28 cellular contexts compared by ENCODE assay signal in genomic region chr1:5658340-5659316, GRCh38.
A peak's percentile ranks its signal among the peaks of the same experiment; 100 is the strongest.
DNase-seq lines count a peak whose midpoint lies in the region; ATAC-seq and TF ChIP-seq lines count a peak whose summit lies in the region.
"Had no signal": no experiment of that assay in that cellular context is flagged by ENCODE, and none has a peak within 500 bp of the region (broad histone marks: within the 10 kb centered on the region; RNA-seq: fewer than 3 reads in every experiment).

No MANE protein-coding gene starts in this region.

- H3K27me3 ChIP-seq in colonic mucosa = no peaks in the 10 kb centered on the region
- H3K27me3 ChIP-seq: MG63, ovary, tibial nerve had no signal

- no peak overlapping the region for H3K4me3 ChIP-seq in colonic mucosa
- H3K4me3 ChIP-seq: gastrocnemius medialis, K562, MG63, ovary, smooth muscle cell, tibial nerve had no signal

- no peak for ATAC-seq in activated naive CD8-positive, alpha-beta T cell treated with anti-CD3 and anti-CD28 coated beads, Interleukin-2, amount 50 U/mL, for 24 hours
- ATAC-seq in HG03095 (IDR thresholded peaks at IDR 0.05; ENCODE audit: unreplicated experiment) = no peak
- ATAC-seq: CD8-positive, alpha-beta T cell; gastrocnemius medialis; K562 had no signal

- no peak overlapping the region for H3K9ac ChIP-seq in colonic mucosa (ENCODE audit: low read depth in 2 of 2, low read length in 2 of 2)

- peaks cover 2% of the 10 kb centered on the region for H3K27me3 Mint-ChIP-seq in activated naive CD8-positive, alpha-beta T cell treated with anti-CD3 and anti-CD28 coated beads, Interleukin-2, amount 50 U/mL, for 24 hours

- no peak overlapping the region for H3K27ac ChIP-seq in colonic mucosa
- H3K27ac ChIP-seq: gastrocnemius medialis, ovary, tibial nerve had no signal

- DNase-seq in COR-L47 (lab: John Stamatoyannopoulos, UW) (peak; percentile 36), NCI-H2029 (lab: John Stamatoyannopoulos, UW) (peak; percentile 80), colonic mucosa (peak; percentile 69), mesenteric fat pad (ENCODE audit: low spot score) (peak; percentile 81), glomerular visceral epithelial cell (ENCODE audit: extremely low spot score) (no peak)
- DNase-seq in stimulated activated naive CD4-positive, alpha-beta T cell treated with Interleukin-2 at 50 U/mL for 16 hours (lab: John Stamatoyannopoulos, UW) = no peak
- DNase-seq in activated naive CD8-positive, alpha-beta T cell treated with anti-CD3 and anti-CD28 coated beads, Interleukin-2, amount 50 U/mL, for 24 hours = no peak
- DNase-seq: activated CD4-positive, alpha-beta memory T cell treated with anti-CD3 and anti-CD28 coated beads for 36 hours; activated CD4-positive, CD25-positive, alpha-beta regulatory T cell treated with anti-CD3 and anti-CD28 coated beads, Interleukin-2, amount 50 U/mL, for 72 hours; activated CD8-positive, alpha-beta memory T cell treated with anti-CD3 and anti-CD28 coated beads, Interleukin-2, amount 50 U/mL, for 4 hours; caudate nucleus; gastrocnemius medialis; hypothalamus; islet precursor cell; MG63; NCI-H2107; NCI-H69; ovary; stimulated activated CD4-positive, alpha-beta T cell treated with anti-CD3 and anti-CD28 coated beads, Interleukin-1b, Interleukin-23, amount 100 ng/mL, for 48 hours had no signal

- no peaks in the 10 kb centered on the region for H3K4me1 Mint-ChIP-seq in activated naive CD8-positive, alpha-beta T cell treated with anti-CD3 and anti-CD28 coated beads, Interleukin-2, amount 50 U/mL, for 24 hours
- H3K4me1 Mint-ChIP-seq: B cell, nephron had no signal

- no peak for TF ChIP-seq CTCF in colonic mucosa (IDR thresholded peaks at IDR 0.05)

- no peaks in the 10 kb centered on the region for H3K4me1 ChIP-seq in colonic mucosa
- H3K4me1 ChIP-seq: gastrocnemius medialis, tibial nerve had no signal

- no peak overlapping the region for H3K4me3 Mint-ChIP-seq in activated naive CD8-positive, alpha-beta T cell treated with anti-CD3 and anti-CD28 coated beads, Interleukin-2, amount 50 U/mL, for 24 hours
- H3K4me3 Mint-ChIP-seq: activated CD4-positive, alpha-beta memory T cell treated with anti-CD3 and anti-CD28 coated beads for 36 hours; activated naive CD8-positive, alpha-beta T cell; B cell; CD8-positive, alpha-beta T cell; nephron; T-helper 1 cell treated with Interleukin-12 subunit alpha and Interleukin-12 subunit beta and Interleukin-4 antibody, amounts not matched to agents 30 μg/mL and 1 μg/mL, for 36 hours had no signal

- H3K9me3 Mint-ChIP-seq in activated naive CD8-positive, alpha-beta T cell treated with anti-CD3 and anti-CD28 coated beads, Interleukin-2, amount 50 U/mL, for 24 hours = peaks cover 4% of the 10 kb centered on the region
- H3K9me3 Mint-ChIP-seq: T-helper 1 cell treated with Interleukin-12 subunit alpha and Interleukin-12 subunit beta and Interleukin-4 antibody, amounts not matched to agents 30 μg/mL and 1 μg/mL, for 36 hours had no signal

- no peak overlapping the region for H3K27ac Mint-ChIP-seq in activated naive CD8-positive, alpha-beta T cell treated with anti-CD3 and anti-CD28 coated beads, Interleukin-2, amount 50 U/mL, for 24 hours
- H3K27ac Mint-ChIP-seq: activated CD4-positive, alpha-beta memory T cell treated with anti-CD3 and anti-CD28 coated beads for 36 hours; activated naive CD8-positive, alpha-beta T cell; B cell; CD8-positive, alpha-beta T cell; nephron; T-helper 1 cell treated with Interleukin-12 subunit alpha and Interleukin-12 subunit beta and Interleukin-4 antibody, amounts not matched to agents 30 μg/mL and 1 μg/mL, for 36 hours had no signal

- intact Hi-C loops in colonic mucosa (cut with DNase I) = no loop called here

- no peaks in the 10 kb centered on the region for H3K36me3 Mint-ChIP-seq in activated naive CD8-positive, alpha-beta T cell treated with anti-CD3 and anti-CD28 coated beads, Interleukin-2, amount 50 U/mL, for 24 hours (ENCODE audit: low read depth)
- H3K36me3 Mint-ChIP-seq: activated CD4-positive, alpha-beta memory T cell treated with anti-CD3 and anti-CD28 coated beads for 36 hours; activated naive CD8-positive, alpha-beta T cell; CD8-positive, alpha-beta T cell had no signal

- no peaks in the 10 kb centered on the region for H3K9me3 ChIP-seq in colonic mucosa
- H3K9me3 ChIP-seq: gastrocnemius medialis, MG63, ovary had no signal

- H3K36me3 ChIP-seq in colonic mucosa = no peaks in the 10 kb centered on the region
- H3K36me3 ChIP-seq: gastrocnemius medialis, MG63, ovary, tibial nerve had no signal

Comparison
In these comparisons a context has a peak if more than half of its experiments do, and no peak if none do; other contexts are left out.
1. DNase-seq: peak in COR-L47 (single experiment), NCI-H2029 (single experiment), colonic mucosa (single experiment) and mesenteric fat pad (single experiment); none in stimulated activated naive CD4-positive, alpha-beta T cell treated with Interleukin-2 at 50 U/mL for 16 hours (single experiment), glomerular visceral epithelial cell (single experiment) and activated naive CD8-positive, alpha-beta T cell treated with anti-CD3 and anti-CD28 coated beads, Interleukin-2, amount 50 U/mL, for 24 hours (single experiment).